Comparison of ENCODE assay signal across 1 cellular context in the genomic region with DNA sequence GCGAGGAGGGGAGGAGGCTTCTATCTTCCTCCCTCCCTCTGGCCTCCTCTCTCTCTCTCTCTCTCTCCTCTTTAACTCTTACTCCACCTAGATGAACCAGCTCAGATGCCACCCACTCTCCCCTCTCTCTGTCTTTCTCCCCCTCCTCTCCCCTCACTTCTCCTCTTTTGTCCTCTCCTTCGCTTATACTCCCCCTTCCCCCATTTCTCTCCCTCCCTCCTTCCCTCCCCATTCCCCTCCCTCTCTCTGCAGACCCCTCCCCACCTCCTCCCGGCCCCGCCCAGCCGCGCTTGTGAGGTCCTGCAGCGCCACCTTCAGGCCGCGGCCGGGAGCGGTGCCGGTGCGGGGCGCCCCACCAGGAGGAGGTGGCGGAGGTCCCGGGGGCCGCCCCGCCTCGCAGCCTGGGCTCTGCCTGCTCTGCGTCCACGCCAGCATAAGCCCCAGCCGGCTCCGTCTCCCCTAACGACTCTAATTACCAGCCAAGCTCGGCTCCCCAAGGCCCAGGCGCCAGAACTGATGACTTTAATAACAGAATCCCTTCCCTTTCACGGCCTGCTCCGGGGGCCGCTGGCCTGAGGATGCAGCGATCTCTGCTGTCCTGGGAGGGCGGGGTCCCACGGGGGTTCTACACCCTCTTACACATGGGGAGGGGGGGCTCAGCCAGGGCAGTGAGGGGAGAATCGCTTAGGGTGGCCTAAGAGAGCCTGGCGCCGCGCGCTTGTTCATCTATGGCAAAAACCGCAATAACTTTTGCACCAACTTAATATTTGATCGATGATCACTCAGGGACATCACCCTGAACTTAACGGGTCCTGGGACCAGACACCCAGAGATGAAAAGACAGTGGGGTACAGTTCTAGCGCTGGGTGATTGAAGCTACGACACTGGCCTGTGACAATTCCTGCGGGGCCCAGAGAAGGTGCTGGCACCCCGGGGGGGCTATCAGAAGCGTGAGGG.
TF ChIP-seq lines count a peak whose summit lies in the region.

No MANE protein-coding gene starts in this region.

TF ChIP-seq in HepG2, 621 proteins besides CTCF, POLR2A, EP300 and RAD21 (continued from another document):
- TF ChIP-seq, protein P1, sequence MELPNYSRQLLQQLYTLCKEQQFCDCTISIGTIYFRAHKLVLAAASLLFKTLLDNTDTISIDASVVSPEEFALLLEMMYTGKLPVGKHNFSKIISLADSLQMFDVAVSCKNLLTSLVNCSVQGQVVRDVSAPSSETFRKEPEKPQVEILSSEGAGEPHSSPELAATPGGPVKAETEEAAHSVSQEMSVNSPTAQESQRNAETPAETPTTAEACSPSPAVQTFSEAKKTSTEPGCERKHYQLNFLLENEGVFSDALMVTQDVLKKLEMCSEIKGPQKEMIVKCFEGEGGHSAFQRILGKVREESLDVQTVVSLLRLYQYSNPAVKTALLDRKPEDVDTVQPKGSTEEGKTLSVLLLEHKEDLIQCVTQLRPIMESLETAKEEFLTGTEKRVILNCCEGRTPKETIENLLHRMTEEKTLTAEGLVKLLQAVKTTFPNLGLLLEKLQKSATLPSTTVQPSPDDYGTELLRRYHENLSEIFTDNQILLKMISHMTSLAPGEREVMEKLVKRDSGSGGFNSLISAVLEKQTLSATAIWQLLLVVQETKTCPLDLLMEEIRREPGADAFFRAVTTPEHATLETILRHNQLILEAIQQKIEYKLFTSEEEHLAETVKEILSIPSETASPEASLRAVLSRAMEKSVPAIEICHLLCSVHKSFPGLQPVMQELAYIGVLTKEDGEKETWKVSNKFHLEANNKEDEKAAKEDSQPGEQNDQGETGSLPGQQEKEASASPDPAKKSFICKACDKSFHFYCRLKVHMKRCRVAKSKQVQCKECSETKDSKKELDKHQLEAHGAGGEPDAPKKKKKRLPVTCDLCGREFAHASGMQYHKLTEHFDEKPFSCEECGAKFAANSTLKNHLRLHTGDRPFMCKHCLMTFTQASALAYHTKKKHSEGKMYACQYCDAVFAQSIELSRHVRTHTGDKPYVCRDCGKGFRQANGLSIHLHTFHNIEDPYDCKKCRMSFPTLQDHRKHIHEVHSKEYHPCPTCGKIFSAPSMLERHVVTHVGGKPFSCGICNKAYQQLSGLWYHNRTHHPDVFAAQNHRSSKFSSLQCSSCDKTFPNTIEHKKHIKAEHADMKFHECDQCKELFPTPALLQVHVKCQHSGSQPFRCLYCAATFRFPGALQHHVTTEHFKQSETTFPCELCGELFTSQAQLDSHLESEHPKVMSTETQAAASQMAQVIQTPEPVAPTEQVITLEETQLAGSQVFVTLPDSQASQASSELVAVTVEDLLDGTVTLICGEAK (IDR thresholded peaks at IDR 0.05), result peak; percentile 65
- TF ChIP-seq, protein P1 (CRISPR knock-in tag; IDR thresholded peaks at IDR 0.05), result no peak
TF ChIP-seq in HepG2: peak in this region for 6.
